Comparison of ENCODE assay signal across 13 cellular contexts in genomic region chr20:8385247-8385646, GRCh38.
DNase-seq lines count a peak whose midpoint lies in the region; ATAC-seq and TF ChIP-seq lines count a peak whose summit lies in the region.
"Had no signal": no experiment of that assay in that cellular context is flagged by ENCODE, and none has a peak within 500 bp of the region (broad histone marks: within the 10 kb centered on the region; RNA-seq: fewer than 3 reads in every experiment).

No MANE protein-coding gene starts in this region.

- H3K36me3 ChIP-seq in SJSA1 = no peaks in the 10 kb centered on the region
- H3K36me3 ChIP-seq: esophagus squamous epithelium had no signal

- no peaks in the 10 kb centered on the region for H3K9me3 ChIP-seq in SJSA1 (replicated peaks)
- H3K9me3 ChIP-seq: esophagus squamous epithelium had no signal

- POLR2A ChIA-PET in AG04449 (lab: Yijun Ruan, JAX) = interaction anchor here (0.6 kb wide), 1 partner anchor 227 kb away, joined by 3 read pairs; no protein-coding TSS in a partner anchor

- intact Hi-C loops in left cardiac atrium (cut with DNase I) = no loop called here
- intact Hi-C loops in sciatic nerve (cut with DNase I) = loop anchor here (10.0 kb wide), 1 partner anchor 250 kb away; the partner anchor contains the start of gene PLCB1

- H3K27me3 ChIP-seq in SJSA1 (replicated peaks) = no peaks in the 10 kb centered on the region
- H3K27me3 ChIP-seq: esophagus squamous epithelium had no signal

- CTCF ChIA-PET in AG04449 (lab: Yijun Ruan, JAX) = interaction anchor here (1.3 to 8.2 kb wide), 5 partner anchors 8 to 340 kb away, joined by 3 to 153 read pairs (median 12); partner anchors contain the start of gene PLCB1

- DNase-seq in AG04449 (ENCODE audit: low read depth, low spot score) (peak; percentile 67), GM12865 (ENCODE audit: low read depth) (peak; percentile 10), SJSA1 (ENCODE audit: low read depth in 1 of 2, low spot score in 2 of 2) (peak; percentile 19 to 44), left cardiac atrium (peak; percentile 22), sciatic nerve (ENCODE audit: low spot score) (no peak), DMS153 (lab: John Stamatoyannopoulos, UW) (no peak), DMS114 treated with DMSO at 0.1 percent for 48 hours (lab: John Stamatoyannopoulos, UW; ENCODE audit: unreplicated experiment) (no peak), GF-D8 (lab: John Stamatoyannopoulos, UW) (no peak)
- DNase-seq: activated CD8-positive, alpha-beta T cell treated with anti-CD3 and anti-CD28 coated beads, Interleukin-2, amount 10 ng/mL, durations not matched to agents 7 days and 5 days; esophagus squamous epithelium; NCI-H1092; small intestine had no signal

- no peaks in the 10 kb centered on the region for H3K4me1 ChIP-seq in SJSA1 (replicated peaks)

- ATAC-seq in left cardiac atrium = peak; percentile 20 to 58
- ATAC-seq in sciatic nerve = no peak
- ATAC-seq: activated CD8-positive, alpha-beta T cell treated with anti-CD3 and anti-CD28 coated beads, Interleukin-2, amount 10 ng/mL, durations not matched to agents 7 days and 5 days had no signal

- H3K4me3 ChIP-seq in AG04449 (ENCODE audit: low read depth, low read length) (no peak overlapping the region), GM12865 (ENCODE audit: low read depth, low read length) (no peak overlapping the region), SJSA1 (no peak overlapping the region)
- H3K4me3 ChIP-seq: esophagus squamous epithelium, SK-N-MC had no signal

- no peak overlapping the region for H3K27ac ChIP-seq in SJSA1
- H3K27ac ChIP-seq: esophagus squamous epithelium, SK-N-MC had no signal

- TF ChIP-seq CTCF in AG04449 (IDR thresholded peaks at IDR 0.05; ENCODE audit: insufficient read depth, low read length, missing control alignments) (no peak), GM12865 (IDR thresholded peaks at IDR 0.05; ENCODE audit: insufficient read depth, low read depth, low read length, missing control alignments) (no peak)

Comparison
In these comparisons a context has a peak if more than half of its experiments do, and no peak if none do; other contexts are left out.
1. DNase-seq: peak in AG04449 (single experiment), GM12865 (single experiment), SJSA1 (2 of 2) and left cardiac atrium (single experiment); none in sciatic nerve (single experiment), DMS153 (single experiment), DMS114 treated with DMSO at 0.1 percent for 48 hours (single experiment) and GF-D8 (single experiment).